In the genomic region with DNA sequence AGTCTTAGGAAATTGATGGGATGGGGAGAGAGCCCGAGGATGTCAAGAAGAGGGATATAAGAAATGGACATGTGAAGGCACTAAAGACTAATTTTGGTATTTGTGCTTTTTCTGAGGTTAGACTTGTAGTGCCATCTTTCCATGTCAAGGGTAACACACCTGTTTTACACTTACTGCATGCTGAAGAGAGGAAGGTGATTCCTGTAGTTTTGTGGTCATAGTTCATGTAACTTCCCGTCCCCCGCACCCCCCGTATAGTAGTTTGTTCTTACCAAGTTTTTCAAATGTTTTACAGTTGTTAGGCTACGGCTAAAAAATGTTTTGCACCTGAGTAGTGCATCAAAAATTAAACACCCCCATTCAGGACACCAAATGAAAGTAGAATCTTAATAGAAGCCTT, we compare ENCODE assay signal across 18 cellular contexts.
DNase-seq lines count a peak whose midpoint lies in the region; ATAC-seq, FAIRE-seq and TF ChIP-seq lines count a peak whose summit lies in the region.
"Had no signal": no experiment of that assay in that cellular context is flagged by ENCODE, and none has a peak within 500 bp of the region (broad histone marks: within the 10 kb centered on the region; RNA-seq: fewer than 3 reads in every experiment).

No MANE protein-coding gene starts in this region.

- ATAC-seq in activated CD4-positive, alpha-beta T cell treated with anti-CD3 and anti-CD28 coated beads for 36 hours = peak; percentile 60
- ATAC-seq in GM18909 (IDR thresholded peaks at IDR 0.05; ENCODE audit: poor library complexity, unreplicated experiment) = peak; percentile 81
- ATAC-seq: Panc1 had no signal

- H3K4me3 ChIP-seq in astrocyte (ENCODE audit: insufficient read depth, low read depth, low read length) = no peak overlapping the region
- H3K4me3 ChIP-seq in colonic mucosa = no peak overlapping the region
- H3K4me3 ChIP-seq: left ventricle myocardium inferior, neural progenitor cell, prostate gland had no signal

- intact Hi-C loops in activated CD4-positive, alpha-beta T cell treated with anti-CD3 and anti-CD28 coated beads for 36 hours (cut with DNase I, micrococcal nuclease) = no loop called here
- intact Hi-C loops in colonic mucosa (cut with DNase I) = no loop called here

- FAIRE-seq in astrocyte (lab: Jason Lieb, UNC) = no peak
- no peak for FAIRE-seq in H54 (lab: Jason Lieb, UNC)

- H2AFZ ChIP-seq in astrocyte (ENCODE audit: low read depth, low read length) = no peak overlapping the region
- H2AFZ ChIP-seq: neural progenitor cell had no signal

- H3K4me1 ChIP-seq in astrocyte (ENCODE audit: insufficient read depth, low read length) (peaks cover 11% of the 10 kb centered on the region), colonic mucosa (no peaks in the 10 kb centered on the region)
- H3K4me1 ChIP-seq: left ventricle myocardium inferior, neural progenitor cell, prostate gland had no signal

- H3K9ac ChIP-seq in astrocyte (ENCODE audit: low read length) (no peak overlapping the region), colonic mucosa (ENCODE audit: low read depth in 2 of 2, low read length in 2 of 2) (no peak overlapping the region)
- H3K9ac ChIP-seq: neural progenitor cell had no signal

- H3K4me2 ChIP-seq in astrocyte (ENCODE audit: low read length) = no peak overlapping the region
- H3K4me2 ChIP-seq: neural progenitor cell had no signal

- H3K36me3 ChIP-seq in KOPT-K1 (ENCODE audit: insufficient read depth, low read length) (peaks cover 35% of the 10 kb centered on the region), astrocyte (ENCODE audit: insufficient read depth, low read length) (peaks cover 5% of the 10 kb centered on the region), colonic mucosa (no peaks in the 10 kb centered on the region)
- H3K36me3 ChIP-seq: neural progenitor cell, prostate gland had no signal

- DNase-seq in activated CD4-positive, alpha-beta T cell treated with anti-CD3 and anti-CD28 coated beads for 36 hours = peak; percentile 33
- no peak for DNase-seq in activated CD4-positive, alpha-beta T cell treated with anti-CD3 and anti-CD28 coated beads, Interleukin-2, amount 50 U/mL, for 48 hours
- DNase-seq in astrocyte (ENCODE audit: low read depth) = peak; percentile 16
- DNase-seq in H54 (ENCODE audit: insufficient read length, low spot score) = no peak
- DNase-seq in colonic mucosa = no peak
- DNase-seq in NCI-H1417 treated with DMSO at 0.1 percent for 48 hours (lab: John Stamatoyannopoulos, UW) = no peak
- DNase-seq: 8988T; Calu3; immature natural killer cell; left ventricle myocardium inferior; NCI-H1436 treated with DMSO at 0.1 percent for 48 hours; NCI-H82; stimulated activated CD4-positive, alpha-beta T cell treated with anti-CD3 and anti-CD28 coated beads, Interleukin-2, amount 100 ng/mL, for 48 hours had no signal

- CTCF ChIA-PET in activated CD4-positive, alpha-beta T cell treated with anti-CD3 and anti-CD28 coated beads for 36 hours (lab: Charles Lee) = interaction anchor here (0.6 kb wide), 1 partner anchor 85 kb away, joined by 3 read pairs; no protein-coding TSS in a partner anchor

- H3K27ac ChIP-seq in KOPT-K1 (ENCODE audit: low read depth, low read length, poor library complexity, severe bottlenecking) (peak overlapping the region; percentile 28), astrocyte (ENCODE audit: low read depth, low read length) (no peak overlapping the region), colonic mucosa (no peak overlapping the region)
- H3K27ac ChIP-seq: left ventricle myocardium inferior, neural progenitor cell, prostate gland had no signal

- peaks cover 20% of the 10 kb centered on the region for H3K9me3 ChIP-seq in KOPT-K1 (ENCODE audit: insufficient read depth, low read length, poor library complexity, severe bottlenecking)
- H3K9me3 ChIP-seq in astrocyte (ENCODE audit: insufficient read depth, low read depth, low read length) = no peaks in the 10 kb centered on the region
- no peaks in the 10 kb centered on the region for H3K9me3 ChIP-seq in colonic mucosa
- H3K9me3 ChIP-seq: left ventricle myocardium inferior, prostate gland had no signal

- H3K4me3 Mint-ChIP-seq in activated CD4-positive, alpha-beta T cell treated with anti-CD3 and anti-CD28 coated beads for 36 hours = no peak overlapping the region
- H3K4me3 Mint-ChIP-seq in astrocyte (ENCODE audit: unreplicated experiment) = no peak overlapping the region
- H3K4me3 Mint-ChIP-seq: immature natural killer cell, neural progenitor cell had no signal

- H3K27me3 ChIP-seq in astrocyte (ENCODE audit: insufficient read depth, low read length) = no peaks in the 10 kb centered on the region
- no peaks in the 10 kb centered on the region for H3K27me3 ChIP-seq in colonic mucosa
- H3K27me3 ChIP-seq: neural progenitor cell had no signal

- POLR2A ChIA-PET in activated CD4-positive, alpha-beta T cell treated with anti-CD3 and anti-CD28 coated beads for 36 hours (lab: Charles Lee) = no interaction called here

- no peaks in the 10 kb centered on the region for H3K79me2 ChIP-seq in astrocyte (ENCODE audit: insufficient read depth, low read length)

- TF ChIP-seq CTCF in astrocyte (IDR thresholded peaks at IDR 0.05; ENCODE audit: insufficient read depth, low read depth, low read length) (no peak), colonic mucosa (IDR thresholded peaks at IDR 0.05) (no peak)

- no peaks in the 10 kb centered on the region for H4K20me1 ChIP-seq in astrocyte (ENCODE audit: insufficient read depth, low read length)

- no peaks in the 10 kb centered on the region for H3K27me3 Mint-ChIP-seq in activated CD4-positive, alpha-beta T cell treated with anti-CD3 and anti-CD28 coated beads for 36 hours
- H3K27me3 Mint-ChIP-seq in astrocyte (ENCODE audit: low read depth, unreplicated experiment) = no peaks in the 10 kb centered on the region

- H3K27ac Mint-ChIP-seq in activated CD4-positive, alpha-beta T cell treated with anti-CD3 and anti-CD28 coated beads for 36 hours = no peak overlapping the region
- H3K27ac Mint-ChIP-seq in astrocyte (ENCODE audit: unreplicated experiment) = no peak overlapping the region
- H3K27ac Mint-ChIP-seq: immature natural killer cell, neural progenitor cell had no signal

- H3K9me3 Mint-ChIP-seq in activated CD4-positive, alpha-beta T cell treated with anti-CD3 and anti-CD28 coated beads for 36 hours (ENCODE audit: low read depth) = peaks cover 4% of the 10 kb centered on the region
- H3K9me3 Mint-ChIP-seq in astrocyte (ENCODE audit: unreplicated experiment) = peaks cover 8% of the 10 kb centered on the region
- H3K9me3 Mint-ChIP-seq: immature natural killer cell had no signal

- no peak for TF ChIP-seq POLR2A in H54 (IDR thresholded peaks at IDR 0.05; ENCODE audit: low read depth, low read length)

- peaks cover 17% of the 10 kb centered on the region for H3K4me1 Mint-ChIP-seq in activated CD4-positive, alpha-beta T cell treated with anti-CD3 and anti-CD28 coated beads for 36 hours
- H3K4me1 Mint-ChIP-seq in astrocyte (ENCODE audit: low read depth, unreplicated experiment) = peaks cover 2% of the 10 kb centered on the region
- H3K4me1 Mint-ChIP-seq: neural progenitor cell had no signal

- peaks cover 21% of the 10 kb centered on the region for H3K36me3 Mint-ChIP-seq in activated CD4-positive, alpha-beta T cell treated with anti-CD3 and anti-CD28 coated beads for 36 hours (ENCODE audit: low read depth)
- H3K36me3 Mint-ChIP-seq in astrocyte (ENCODE audit: low read depth, unreplicated experiment) = peaks cover 11% of the 10 kb centered on the region

Comparison
In these comparisons a context has a peak if more than half of its experiments do, and no peak if none do; other contexts are left out.
1. DNase-seq: peak in activated CD4-positive, alpha-beta T cell treated with anti-CD3 and anti-CD28 coated beads for 36 hours (single experiment) and astrocyte (single experiment); none in activated CD4-positive, alpha-beta T cell treated with anti-CD3 and anti-CD28 coated beads, Interleukin-2, amount 50 U/mL, for 48 hours (0 of 2), H54 (single experiment), colonic mucosa (single experiment) and NCI-H1417 treated with DMSO at 0.1 percent for 48 hours (single experiment).